Comparison of ENCODE assay signal across 26 cellular contexts in genomic region chr14:80188571-80188970, GRCh38. TPM values are rescaled to one million over a fixed set of nuclear protein-coding genes. Genes with fewer than 3 reads are reported as not detected.
"Had no signal": no experiment of that assay in that cellular context is flagged by ENCODE, and none has a peak within 500 bp of the region (broad histone marks: within the 10 kb centered on the region; RNA-seq: fewer than 3 reads in every experiment).

No MANE protein-coding gene starts in this region.

- H3K9me3 ChIP-seq: colonic mucosa, esophagus squamous epithelium, gastrocnemius medialis, heart right ventricle, lower lobe of right lung had no signal

- H3K27ac ChIP-seq: colonic mucosa, epithelial cell of prostate, esophagus squamous epithelium, gastrocnemius medialis, heart right ventricle, left lung, lower lobe of right lung had no signal

- H3K27me3 Mint-ChIP-seq: dendritic cell treated with granulocyte-macrophage colony-stimulating factor and Interleukin-4, amounts not matched to agents 40 ng/mL and 50 ng/mL, for 4 days; effector memory CD8-positive, alpha-beta T cell had no signal

- H3K27me3 ChIP-seq: colonic mucosa, esophagus squamous epithelium, gastrocnemius medialis, heart right ventricle, left lung had no signal

- H3K36me3 ChIP-seq: colonic mucosa, esophagus squamous epithelium, gastrocnemius medialis, heart right ventricle, left lung, lower lobe of right lung had no signal

- H3K27ac Mint-ChIP-seq: dendritic cell treated with granulocyte-macrophage colony-stimulating factor and Interleukin-4, amounts not matched to agents 40 ng/mL and 50 ng/mL, for 4 days; effector memory CD8-positive, alpha-beta T cell; endodermal cell had no signal

- H3K4me3 ChIP-seq: colonic mucosa, esophagus squamous epithelium, gastrocnemius medialis, heart right ventricle, left lung, lower lobe of right lung had no signal

- H3K4me1 ChIP-seq: colonic mucosa, esophagus squamous epithelium, gastrocnemius medialis, heart right ventricle, left lung, lower lobe of right lung had no signal

- H3K4me3 Mint-ChIP-seq: dendritic cell treated with granulocyte-macrophage colony-stimulating factor and Interleukin-4, amounts not matched to agents 40 ng/mL and 50 ng/mL, for 4 days; effector memory CD8-positive, alpha-beta T cell; endodermal cell had no signal

- H3K9me3 Mint-ChIP-seq: dendritic cell treated with granulocyte-macrophage colony-stimulating factor and Interleukin-4, amounts not matched to agents 40 ng/mL and 50 ng/mL, for 4 days; endodermal cell had no signal

- DNase-seq: colonic mucosa; cortex of kidney; effector CD8-positive, alpha-beta T cell; effector memory CD8-positive, alpha-beta T cell; endodermal cell; erythroblast; esophagus squamous epithelium; foreskin fibroblast; foreskin melanocyte; gastrocnemius medialis; glutamatergic neuron; head of caudate nucleus; heart right ventricle; hippocampal formation; left cardiac atrium; left lung; left ventricle myocardium superior; lower lobe of right lung; mesenchymal stem cell; midbrain had no signal

RNA-seq across cellular contexts. Expression of gene DIO2, which starts 22.7 kb away (rescaled TPM):
- total RNA-seq: dermis microvascular lymphatic vessel endothelial cell, kidney epithelial cell, lung microvascular endothelial cell, mononuclear cell had no signal
